Comparison of ENCODE assay signal across 1 cellular context in the genomic region with DNA sequence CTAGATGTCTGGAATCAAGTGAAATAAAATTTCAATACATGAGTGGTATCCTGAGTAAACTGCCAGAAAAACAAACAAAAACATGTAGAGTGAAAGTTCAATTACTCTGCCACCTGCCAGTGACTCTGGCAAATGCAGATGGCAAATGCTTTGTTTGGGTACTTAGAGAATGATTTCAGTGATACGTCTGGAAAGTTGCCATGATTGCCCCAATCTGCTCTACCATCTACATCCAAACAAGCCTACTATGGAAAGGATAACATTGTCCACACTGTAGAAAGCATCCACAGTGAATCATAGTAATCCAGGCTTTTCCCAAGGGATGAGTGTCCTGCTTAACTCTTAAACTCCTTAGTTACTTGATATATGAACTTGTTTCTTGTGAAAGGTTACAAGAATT.
TF ChIP-seq lines count a peak whose summit lies in the region.

No MANE protein-coding gene starts in this region.

TF ChIP-seq in HCT116, 20 proteins besides CTCF, POLR2A, EP300 and RAD21 (continued from another document):
- TF ChIP-seq, protein P1, sequence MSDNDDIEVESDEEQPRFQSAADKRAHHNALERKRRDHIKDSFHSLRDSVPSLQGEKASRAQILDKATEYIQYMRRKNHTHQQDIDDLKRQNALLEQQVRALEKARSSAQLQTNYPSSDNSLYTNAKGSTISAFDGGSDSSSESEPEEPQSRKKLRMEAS (IDR thresholded peaks at IDR 0.05): no peak
- TF ChIP-seq SP1 (IDR thresholded peaks at IDR 0.05; ENCODE audit: low read depth) (no peak), CBX3 (IDR thresholded peaks at IDR 0.05; ENCODE audit: low read depth) (no peak), SRF (IDR thresholded peaks at IDR 0.05; ENCODE audit: low read depth) (no peak), JUND (IDR thresholded peaks at IDR 0.05) (no peak), CEBPB (IDR thresholded peaks at IDR 0.05; ENCODE audit: low read depth) (no peak), YY1 (IDR thresholded peaks at IDR 0.05; ENCODE audit: extremely low read depth, insufficient replicate concordance, low read depth, low read length) (no peak), EZH2phosphoT487 (IDR thresholded peaks at IDR 0.05; ENCODE audit: borderline replicate concordance) (no peak), FOSL1 (IDR thresholded peaks at IDR 0.05; ENCODE audit: low read depth) (no peak), ELF1 (IDR thresholded peaks at IDR 0.05; ENCODE audit: borderline replicate concordance, low read depth) (no peak), EGR1 (IDR thresholded peaks at IDR 0.05; ENCODE audit: low read depth) (no peak), POLR2AphosphoS5 (IDR thresholded peaks at IDR 0.05; ENCODE audit: low read depth, low read length) (no peak)
TF ChIP-seq in HCT116: peak in this region for 0.
